Comparison of ENCODE assay signal across 9 cellular contexts in the genomic region with DNA sequence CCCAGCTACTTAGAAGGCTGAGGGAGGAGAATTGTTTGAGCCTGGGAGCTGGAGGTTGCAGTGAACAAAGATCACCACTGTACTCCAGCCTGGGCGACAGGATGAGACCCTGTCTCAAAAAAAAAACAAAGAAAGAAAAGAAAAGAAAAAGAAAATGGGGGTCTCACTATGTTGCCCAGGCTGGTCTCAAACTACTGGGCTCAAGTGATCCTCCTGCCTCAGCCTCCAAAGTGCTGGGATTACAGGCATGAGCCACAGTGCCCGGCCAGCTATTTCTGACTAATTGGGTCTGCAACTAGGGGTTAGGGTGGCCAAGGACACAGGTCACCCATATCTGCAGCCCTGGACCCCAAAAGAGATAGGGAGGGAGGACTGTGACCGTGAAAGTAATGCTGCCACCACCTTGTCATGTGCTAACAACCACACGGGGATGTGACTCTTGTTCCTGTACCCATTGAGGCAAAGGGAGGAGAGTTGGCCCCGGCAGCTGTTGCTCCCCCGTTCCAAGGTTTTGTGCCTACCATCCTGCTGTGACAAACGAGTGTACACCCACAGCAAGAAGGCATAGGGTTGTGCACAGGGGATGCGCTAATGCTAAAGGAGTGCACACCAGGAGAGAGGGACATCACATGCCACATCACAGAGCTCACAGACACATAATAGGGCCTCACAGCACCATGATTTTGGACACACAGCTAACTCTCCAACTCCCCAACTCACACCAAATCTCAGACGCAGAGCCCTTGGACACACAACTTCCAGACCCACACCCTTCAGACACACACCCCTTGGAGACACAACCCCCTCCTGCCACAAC. TPM values are rescaled to one million over a fixed set of nuclear protein-coding genes. Genes with fewer than 3 reads are reported as not detected.
DNase-seq lines count a peak whose midpoint lies in the region; ATAC-seq and TF ChIP-seq lines count a peak whose summit lies in the region.
"Had no signal": no experiment of that assay in that cellular context is flagged by ENCODE, and none has a peak within 500 bp of the region (broad histone marks: within the 10 kb centered on the region; RNA-seq: fewer than 3 reads in every experiment).

No MANE protein-coding gene starts in this region.

- no peaks in the 10 kb centered on the region for H3K36me3 Mint-ChIP-seq in progenitor cell of endocrine pancreas (ENCODE audit: insufficient read depth)

- TF ChIP-seq POLR2A in ovary (IDR thresholded peaks at IDR 0.05): no peak

- H3K9ac ChIP-seq in HUES48 (ENCODE audit: low read depth, low read length): no peak overlapping the region

- no peak overlapping the region for H3K27ac Mint-ChIP-seq in progenitor cell of endocrine pancreas

- DNase-seq in dorsolateral prefrontal cortex (no peak), progenitor cell of endocrine pancreas (ENCODE audit: low spot score, unreplicated experiment) (no peak), ovary (no peak), NCI-H1436 (lab: John Stamatoyannopoulos, UW) (no peak), left lobe of liver (ENCODE audit: low spot score) (no peak)
- DNase-seq: NCI-H1417 treated with DMSO at 0.1 percent for 48 hours had no signal

- no peak overlapping the region for H3K27ac ChIP-seq in HUES48 (ENCODE audit: low read depth, low read length)
- H3K27ac ChIP-seq in dorsolateral prefrontal cortex: no peak overlapping the region
- H3K27ac ChIP-seq in ovary: no peak overlapping the region

- no peaks in the 10 kb centered on the region for H3K9me3 Mint-ChIP-seq in progenitor cell of endocrine pancreas (ENCODE audit: low read depth)

- H3K9me3 ChIP-seq in HUES48 (ENCODE audit: control insufficient read depth, insufficient read depth, low read length) (no peaks in the 10 kb centered on the region), ovary (no peaks in the 10 kb centered on the region)

- ATAC-seq in GM18511 (IDR thresholded peaks at IDR 0.05; ENCODE audit: unreplicated experiment) (peak; percentile 7), GM21786 (IDR thresholded peaks at IDR 0.05; ENCODE audit: unreplicated experiment) (no peak), left lobe of liver (no peak)

- H3K27me3 ChIP-seq in HUES48 (ENCODE audit: control insufficient read depth, insufficient read depth, low read length) (peaks cover 31% of the 10 kb centered on the region), dorsolateral prefrontal cortex (no peaks in the 10 kb centered on the region), ovary (no peaks in the 10 kb centered on the region)

- H3K4me1 ChIP-seq in HUES48 (ENCODE audit: control insufficient read depth, insufficient read depth, low read length) (peaks cover 12% of the 10 kb centered on the region), ovary (ENCODE audit: insufficient read depth) (peaks cover 7% of the 10 kb centered on the region)

- 74 to 81% (median 80%) methylated on average over 9 of the region's 9 CpGs for WGBS in ovary, 3 donors

- peaks cover 4% of the 10 kb centered on the region for H3K4me1 Mint-ChIP-seq in progenitor cell of endocrine pancreas (ENCODE audit: low read depth)

- TF ChIP-seq CTCF in dorsolateral prefrontal cortex (IDR thresholded peaks at IDR 0.05 in 54 of 56, conservative IDR thresholded peaks at IDR 0.05 in 2 of 56; ENCODE audit: low read depth in 1 of 56, partially characterized antibody in 56 of 56): no peak
- no peak for TF ChIP-seq CTCF in progenitor cell of endocrine pancreas (IDR thresholded peaks at IDR 0.05; ENCODE audit: unreplicated experiment)
- TF ChIP-seq CTCF in ovary (IDR thresholded peaks at IDR 0.05): no peak

- H3K27me3 Mint-ChIP-seq in progenitor cell of endocrine pancreas: peaks cover 29% of the 10 kb centered on the region

- H3K36me3 ChIP-seq in HUES48 (ENCODE audit: control insufficient read depth, insufficient read depth, low read length): no peaks in the 10 kb centered on the region
- no peaks in the 10 kb centered on the region for H3K36me3 ChIP-seq in ovary

- H3K4me3 ChIP-seq in HUES48 (ENCODE audit: low read depth, low read length): peak overlapping the region; percentile 45
- peak overlapping the region in 47 of 59 donors; percentile 11 to 66 (median 43) for H3K4me3 ChIP-seq in dorsolateral prefrontal cortex
- H3K4me3 ChIP-seq in ovary: no peak overlapping the region

- TF ChIP-seq EP300 in ovary (IDR thresholded peaks at IDR 0.05): no peak

- intact Hi-C loops in dorsolateral prefrontal cortex (cut with DNase I): loop anchor here in 1 of 2 donors (10.0 kb wide), 1 partner anchor 315 kb away; no protein-coding TSS in a partner anchor
- intact Hi-C loops in ovary (cut with DNase I): loop anchor here in 1 of 4 donors (10.0 kb wide), 1 partner anchor 115 kb away; no protein-coding TSS in a partner anchor

- H3K4me3 Mint-ChIP-seq in progenitor cell of endocrine pancreas (ENCODE audit: low read depth): peak overlapping the region; percentile 59

RNA-seq across cellular contexts. Expression of gene MEF2B, which starts 0.6 kb away (rescaled TPM):
- 1 to 10 TPM in 82 of 120 experiments, under 1 TPM in 28, not detected in 10; 0.33 to 5.3 (median 1.9) TPM for total RNA-seq in dorsolateral prefrontal cortex
- 4.2 and 4.4 TPM in 2 replicates for total RNA-seq in progenitor cell of endocrine pancreas
- total RNA-seq in ovary: 1 to 10 TPM in 4 of 7 donors, under 1 TPM in 2, not detected in 1; 0.46 to 3.6 (median 2.1) TPM
- polyA plus RNA-seq in ovary: 1 to 10 TPM in 1 of 2 donors, under 1 TPM in 1; 0.35 to 1.1 TPM
- 2.8 TPM for total RNA-seq in left lobe of liver

RNA-seq across cellular contexts. Expression of gene BORCS8, which starts 22.5 kb away (rescaled TPM):
- total RNA-seq in dorsolateral prefrontal cortex: 10 to 100 TPM; 28.1 to 68.0 (median 47.0) TPM
- total RNA-seq in progenitor cell of endocrine pancreas: 28.9 and 33.9 TPM in 2 replicates
- total RNA-seq in ovary: 10 to 100 TPM in 6 of 7 donors, 1 to 10 TPM in 1; 5.4 to 19.0 (median 16.6) TPM
- polyA plus RNA-seq in ovary: 10 to 100 TPM in 1 of 2 donors, 1 to 10 TPM in 1; 5.7 to 13.1 TPM
- total RNA-seq in left lobe of liver: 13.3 TPM

RNA-seq across cellular contexts. Expression of gene RFXANK, which starts 22.6 kb away (rescaled TPM):
- total RNA-seq in dorsolateral prefrontal cortex (10 to 100 TPM; 25.2 to 73.9 (median 38.1) TPM), progenitor cell of endocrine pancreas (134 and 135 TPM in 2 replicates), ovary (10 to 100 TPM; 40.4 to 67.2 (median 58.4) TPM), left lobe of liver (20.8 TPM)
- polyA plus RNA-seq in ovary: 10 to 100 TPM in 1 of 2 donors, 1 to 10 TPM in 1; 9.7 to 59.2 TPM

RNA-seq across cellular contexts. Expression of gene TMEM161A, which starts 31.2 kb away (rescaled TPM):
- total RNA-seq in dorsolateral prefrontal cortex: 10 to 100 TPM; 14.9 to 46.0 (median 24.7) TPM
- 38.8 and 42.3 TPM in 2 replicates for total RNA-seq in progenitor cell of endocrine pancreas
- 10 to 100 TPM; 15.9 to 33.9 (median 23.9) TPM for total RNA-seq in ovary
- 10 to 100 TPM in 1 of 2 donors, 1 to 10 TPM in 1; 3.2 to 28.1 TPM for polyA plus RNA-seq in ovary
- total RNA-seq in left lobe of liver: 24.9 TPM

RNA-seq across cellular contexts. Expression of gene NR2C2AP, which starts 33.8 kb away (rescaled TPM):
- total RNA-seq in dorsolateral prefrontal cortex: 10 to 100 TPM in 85 of 120 experiments, 1 to 10 TPM in 35; 6.3 to 17.2 (median 11.1) TPM
- 10.6 and 12.2 TPM in 2 replicates for total RNA-seq in progenitor cell of endocrine pancreas
- total RNA-seq in ovary: 10 to 100 TPM; 12.5 to 24.4 (median 14.9) TPM
- 10 to 100 TPM in 1 of 2 donors, 1 to 10 TPM in 1; 8.8 to 27.2 TPM for polyA plus RNA-seq in ovary
- total RNA-seq in left lobe of liver: 3.5 TPM
